ENCODE assay signal across 11 cellular contexts in the genomic region with DNA sequence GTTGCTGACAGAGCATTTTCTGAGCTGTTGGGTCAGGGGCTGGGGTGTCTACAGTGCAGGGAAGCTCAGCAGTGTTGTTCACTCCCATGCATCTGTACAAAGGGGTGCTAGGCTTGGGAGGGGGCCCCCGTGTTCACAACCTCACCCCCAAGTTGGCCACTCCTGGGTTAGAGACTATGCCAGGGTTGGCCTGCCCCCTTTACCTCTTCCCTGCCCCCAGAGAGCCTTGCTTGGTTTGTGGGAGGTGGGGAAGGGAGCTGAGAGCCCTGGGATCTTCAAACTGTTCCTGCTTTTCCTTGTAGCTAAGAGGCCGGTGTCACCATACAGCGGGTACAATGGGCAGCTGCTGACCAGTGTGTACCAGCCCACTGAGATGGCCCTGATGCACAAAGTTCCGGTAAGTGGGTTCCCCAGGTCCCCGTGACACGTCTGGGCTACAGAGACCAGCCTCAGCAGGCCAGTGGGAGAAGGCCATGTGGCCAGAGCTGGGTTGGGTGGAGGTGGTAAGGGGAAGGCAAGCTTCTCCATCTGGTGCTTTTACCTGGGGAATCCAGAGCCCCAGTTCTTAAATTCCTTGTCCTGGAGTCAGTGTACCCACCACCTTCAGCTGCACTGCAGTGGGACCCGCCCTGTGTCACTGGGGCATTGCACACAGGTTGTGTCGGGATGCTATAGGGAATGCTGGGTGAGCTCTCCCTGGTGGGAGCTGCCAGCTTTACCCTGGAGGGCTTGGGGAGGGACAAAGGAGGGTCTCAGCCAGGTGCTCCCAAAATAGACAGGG. TPM values are rescaled to one million over a fixed set of nuclear protein-coding genes. Genes with fewer than 3 reads are reported as not detected.
DNase-seq lines count a peak whose midpoint lies in the region; ATAC-seq, FAIRE-seq and TF ChIP-seq lines count a peak whose summit lies in the region.
"Had no signal": no experiment of that assay in that cellular context is flagged by ENCODE, and none has a peak within 500 bp of the region (broad histone marks: within the 10 kb centered on the region; RNA-seq: fewer than 3 reads in every experiment).

No MANE protein-coding gene starts in this region.

- H3K27me3 ChIP-seq in BLaER1 (peaks cover 6% of the 10 kb centered on the region; the same call in 1 of the 2 replicates), K562 (ENCODE audit: control insufficient read depth in 2 of 2, insufficient read depth in 2 of 2, low read length in 2 of 2) (peaks cover 14 to 36% of the 10 kb centered on the region in 2 experiments; a peak in 4 of 5 replicates), sigmoid colon (no peaks in the 10 kb centered on the region)

- DNase-seq in K562 (ENCODE audit: extremely low read depth in 1 of 4, low spot score in 3 of 4) (no peak), left lobe of liver (ENCODE audit: low spot score) (no peak), sigmoid colon (no peak), KG1 (lab: John Stamatoyannopoulos, UW) (no peak), H54 (ENCODE audit: insufficient read length, low spot score) (no peak), putamen (ENCODE audit: low spot score) (no peak)
- DNase-seq: activated CD8-positive, alpha-beta memory T cell treated with anti-CD3 and anti-CD28 coated beads for 24 hours; endodermal cell had no signal

- H3K4me1 ChIP-seq in BLaER1 (peaks cover 74% of the 10 kb centered on the region), K562 (replicated peaks in 1 of 2; ENCODE audit: control insufficient read depth in 2 of 2, insufficient read depth in 2 of 2, low read length in 2 of 2) (peaks cover 7 to 30% of the 10 kb centered on the region in 2 experiments; a peak in 3 of 5 replicates), sigmoid colon (peaks cover 0 to 26% (median 24%) of the 10 kb centered on the region in 4 donors)

- H3K4me2 ChIP-seq in BLaER1 = peak overlapping the region; percentile 93
- H3K4me2 ChIP-seq in K562 (ENCODE audit: insufficient read depth, low read length) = no peak overlapping the region

- 51% methylated on average over 7 of the region's 8 CpGs for WGBS in K562 (ENCODE audit: insufficient coverage, low coverage, missing lambda C conversion rate)
- WGBS in sigmoid colon, 2 donors = 48 to 72% methylated on average over 8 of the region's 8 CpGs

- H3K9ac ChIP-seq in BLaER1 = peak overlapping the region; percentile 57
- H3K9ac ChIP-seq in K562 (ENCODE audit: insufficient read depth in 1 of 2, low read depth in 2 of 2, low read length in 2 of 2) = no peak overlapping the region; a peak in 1 of 4 replicates

- POLR2A ChIA-PET in K562 (lab: Yijun Ruan, JAX) = interaction anchor here (0.6 to 1.2 kb wide), 6 partner anchors 8 to 324 kb away, joined by 3 to 4 read pairs (median 3); no protein-coding TSS in a partner anchor

- H3K36me3 ChIP-seq in BLaER1 (no peaks in the 10 kb centered on the region), K562 (ENCODE audit: control insufficient read depth, insufficient read depth, low read length) (no peaks in the 10 kb centered on the region), sigmoid colon (peaks cover 0 to 12% (median 0%) of the 10 kb centered on the region in 4 donors)

- peak overlapping the region; percentile 74 for H3K27ac ChIP-seq in BLaER1
- H3K27ac ChIP-seq in K562 (ENCODE audit: extremely low read depth, low read depth, low read length) = no peak overlapping the region
- peak overlapping the region; percentile 59 to 80 (median 66) for H3K27ac ChIP-seq in sigmoid colon

- no peaks in the 10 kb centered on the region for H3K9me1 ChIP-seq in K562 (ENCODE audit: control insufficient read depth, insufficient read depth, low read length)

- TF ChIP-seq CTCF in K562 (IDR thresholded peaks at IDR 0.05 in 2 of 3, conservative IDR thresholded peaks at IDR 0.05 in 1 of 3; ENCODE audit: insufficient read depth in 2 of 3, low read depth in 1 of 3, low read length in 3 of 3) (no peak), sigmoid colon (IDR thresholded peaks at IDR 0.05) (no peak)

- TF ChIP-seq EP300 in K562 (IDR thresholded peaks at IDR 0.05; ENCODE audit: low read length) (no peak), sigmoid colon (IDR thresholded peaks at IDR 0.05) (no peak)

- CTCF ChIA-PET in K562 (lab: Yijun Ruan, JAX; ENCODE audit: low intra/inter-chr PET ratio) = interaction anchor here (0.6 kb wide), 1 partner anchor 522 kb away, joined by 3 read pairs; no protein-coding TSS in a partner anchor

- no TSS peak for BruUV-seq in K562 (replicated peaks; lab: Mats Ljungman, UMichigan)

- intact Hi-C loops in K562 (cut with micrococcal nuclease) = no loop called here
- intact Hi-C loops in sigmoid colon (cut with DNase I) = no loop called here

- H2AFZ ChIP-seq in K562 (ENCODE audit: low read depth, low read length) = peak overlapping the region; percentile 74; the same call in 1 of the 2 replicates

- no peak for TF ChIP-seq RAD21 in K562 (CRISPR knock-in tag; conservative IDR thresholded peaks at IDR 0.05 in 1 of 2, IDR thresholded peaks at IDR 0.05 in 1 of 2)

- no peak for ATAC-seq in K562
- ATAC-seq in left lobe of liver = peak; percentile 3
- ATAC-seq in GM18520 (IDR thresholded peaks at IDR 0.05; ENCODE audit: unreplicated experiment) = no peak

- H3K9me3 ChIP-seq in BLaER1 = peaks cover 11% of the 10 kb centered on the region
- 0 out of 2 replicates have a peak, but pooled peaks cover 1% of the 10 kb centered on the region for H3K9me3 ChIP-seq in K562 (replicated peaks; ENCODE audit: control insufficient read depth, insufficient read depth, low read depth, low read length)
- H3K9me3 ChIP-seq in sigmoid colon = no peaks in the 10 kb centered on the region

- no peaks in the 10 kb centered on the region for H4K20me1 ChIP-seq in BLaER1
- H4K20me1 ChIP-seq in K562 (replicated peaks; ENCODE audit: control insufficient read depth, insufficient read depth, low read length) = no peaks in the 10 kb centered on the region

- peak overlapping the region; percentile 49 for H3K4me3 ChIP-seq in BLaER1
- no peak overlapping the region for H3K4me3 ChIP-seq in K562
- H3K4me3 ChIP-seq in sigmoid colon = no peak overlapping the region

- TF ChIP-seq POLR2A in K562 (conservative IDR thresholded peaks at IDR 0.05) = no peak
- no peak for TF ChIP-seq POLR2A in sigmoid colon (IDR thresholded peaks at IDR 0.05)
- TF ChIP-seq POLR2A in H54 (IDR thresholded peaks at IDR 0.05; ENCODE audit: low read depth, low read length) = no peak

- no peaks in the 10 kb centered on the region for H3K79me2 ChIP-seq in K562 (ENCODE audit: control insufficient read depth, insufficient read depth, low read length)

- in situ Hi-C loops in K562 (cut with MboI) = no loop called here

- FAIRE-seq in K562 (lab: Jason Lieb, UNC) (no peak), H54 (lab: Jason Lieb, UNC) (no peak)

RNA-seq across cellular contexts. Expression of a gene that starts 11.8 kb away (rescaled TPM):
- total RNA-seq in K562 (2011; cell fraction: chromatin; rRNA removed; ENCODE audit: low replicate concordance) = 2.8 and 8.7 TPM in 2 replicates
- total RNA-seq in K562 (2011; cell fraction: nucleolus; rRNA removed) = 8.9 and 15.5 TPM in 2 replicates
- total RNA-seq in K562 (2011; cell fraction: nucleoplasm; rRNA removed) = 4.5 and 7.9 TPM in 2 replicates
- 6.5 and 7.6 TPM in 2 replicates for total RNA-seq in K562 (2014; rRNA removed)
- total RNA-seq in K562 (2014; rRNA removed; fragmentation: Illumina TruSeq; extraction: Trizol) = 1.1 and 1.6 TPM in 2 replicates
- total RNA-seq in K562 (2015; rRNA removed; fragmentation: Illumina TruSeq; extraction: Trizol) = 4.1 and 4.4 TPM in 2 replicates
- total RNA-seq in K562 (2021) = 6.4 and 7.8 TPM in 2 replicates
- 9.0 and 85.5 TPM in 2 replicates for polyA plus RNA-seq in K562 (2011; rRNA removed)
- 26.1 and 77.2 TPM in 2 replicates for polyA plus RNA-seq in K562 (2011; cell fraction: cytosol; rRNA removed)
- polyA plus RNA-seq in K562 (2011; cell fraction: nucleus; rRNA removed) = 13.3 and 92.4 TPM in 2 replicates
- 8.7 and 24.4 TPM in 2 replicates for polyA plus RNA-seq in K562 (2012)
- 2.1 and 4.1 TPM in 2 replicates for polyA plus RNA-seq in K562 (2014; fragmentation: Illumina TruSeq; extraction: Trizol)
- under 1 TPM; 0.28 to 0.41 TPM for polyA plus RNA-seq in K562 (2014; fragmentation: Nextera tagmentation; extraction: Ambion mirVana)
- polyA plus RNA-seq in K562 (2014; rRNA removed) = 5.9 and 9.6 TPM in 2 replicates
- polyA minus RNA-seq in K562 (2011; rRNA and poly(A)+ RNA removed) = 4.1 and 15.3 TPM in 2 replicates
- polyA minus RNA-seq in K562 (2011; cell fraction: cytosol; rRNA and poly(A)+ RNA removed) = 7.9 and 36.4 TPM in 2 replicates
- polyA minus RNA-seq in K562 (2011; cell fraction: nucleus; rRNA and poly(A)+ RNA removed) = 4.0 and 28.7 TPM in 2 replicates
- total RNA-seq in left lobe of liver = 243 TPM
- 10 to 100 TPM in 3 of 4 donors, 1 to 10 TPM in 1; 6.1 to 16.9 (median 12.7) TPM for total RNA-seq in sigmoid colon
- 10 to 100 TPM; 27.3 to 78.1 (median 40.8) TPM for polyA plus RNA-seq in sigmoid colon
- total RNA-seq: T-helper 2 cell treated with Interferon-gamma antibody and Interleukin-4, amounts not matched to agents 100 ng/mL and 5 ng/mL, for 36 hours had no signal

RNA-seq across cellular contexts. Expression of a gene that starts 22.7 kb away (rescaled TPM):
- total RNA-seq in K562 (2011; cell fraction: chromatin; rRNA removed; ENCODE audit: low replicate concordance) = 0.51 and 0.56 TPM in 2 replicates
- total RNA-seq in K562 (2011; cell fraction: nucleolus; rRNA removed) = 0.39 and 0.67 TPM in 2 replicates
- total RNA-seq in K562 (2011; cell fraction: nucleoplasm; rRNA removed) = 0.44 and 0.92 TPM in 2 replicates
- 0.23 and 0.49 TPM in 2 replicates for total RNA-seq in K562 (2014; rRNA removed)
- total RNA-seq in K562 (2014; rRNA removed; fragmentation: Illumina TruSeq; extraction: Trizol) = 0.22 and 0.29 TPM in 2 replicates
- total RNA-seq in K562 (2015; rRNA removed; fragmentation: Illumina TruSeq; extraction: Trizol) = 0.76 and 0.79 TPM in 2 replicates
- 0.36 and 0.44 TPM in 2 replicates for total RNA-seq in K562 (2021)
- 1.7 and 19.7 TPM in 2 replicates for polyA plus RNA-seq in K562 (2011; rRNA removed)
- 1.4 and 20.9 TPM in 2 replicates for polyA plus RNA-seq in K562 (2011; cell fraction: cytosol; rRNA removed)
- polyA plus RNA-seq in K562 (2011; cell fraction: nucleus; rRNA removed) = 1.1 and 15.8 TPM in 2 replicates
- 2.3 and 9.5 TPM in 2 replicates for polyA plus RNA-seq in K562 (2012)
- polyA plus RNA-seq in K562 (2014; fragmentation: Illumina TruSeq; extraction: Trizol) = 0.39 and 0.50 TPM in 2 replicates
- under 1 TPM in 1 of 2 experiments, not detected in 1; 0.21 TPM for polyA plus RNA-seq in K562 (2014; fragmentation: Nextera tagmentation; extraction: Ambion mirVana)
- 0.26 and 0.50 TPM in 2 replicates for polyA plus RNA-seq in K562 (2014; rRNA removed)
- 0.60 and 6.1 TPM in 2 replicates for polyA minus RNA-seq in K562 (2011; rRNA and poly(A)+ RNA removed)
- 5.7 TPM in 1 of 2 replicates, not detected in the other for polyA minus RNA-seq in K562 (2011; cell fraction: cytosol; rRNA and poly(A)+ RNA removed)
- 5.3 TPM in 1 of 2 replicates, not detected in the other for polyA minus RNA-seq in K562 (2011; cell fraction: nucleus; rRNA and poly(A)+ RNA removed)
- total RNA-seq in left lobe of liver = 3.8 TPM
- total RNA-seq in sigmoid colon = 1 to 10 TPM; 2.9 to 6.9 (median 3.3) TPM
- 10 to 100 TPM in 2 of 3 donors, 1 to 10 TPM in 1; 4.8 to 33.5 (median 10.9) TPM for polyA plus RNA-seq in sigmoid colon
- total RNA-seq: endodermal cell had no signal

Comparison
In these comparisons a context has a peak if more than half of its experiments do, and no peak if none do; other contexts are left out.
1. RNA of a gene that starts 11.8 kb away (total RNA-seq): 243 TPM in left lobe of liver (single experiment); 6.1 to 16.9 TPM in sigmoid colon and 1.1 to 15.5 TPM in K562; every median in the first group is over 10 times any median in the second.